In genomic region chr20:32632461-32633354, GRCh38 we compare ENCODE assay signal across 24 cellular contexts. TPM values are rescaled to one million over a fixed set of nuclear protein-coding genes. Genes with fewer than 3 reads are reported as not detected.
"Had no signal": no experiment of that assay in that cellular context is flagged by ENCODE, and none has a peak within 500 bp of the region (broad histone marks: within the 10 kb centered on the region; RNA-seq: fewer than 3 reads in every experiment).

No MANE protein-coding gene starts in this region.

- H3K4me3 ChIP-seq: adrenal gland, colonic mucosa, esophagus squamous epithelium, ovary, sigmoid colon, spleen, suprapubic skin, upper lobe of left lung had no signal

- H3K27me3 Mint-ChIP-seq: activated CD8-positive, alpha-beta T cell treated with anti-CD3 and anti-CD28 coated beads for 36 hours; activated naive CD4-positive, alpha-beta T cell treated with anti-CD3 and anti-CD28 coated beads, Interleukin-2, amount 50 U/mL, for 24 hours; memory B cell; stimulated activated naive CD8-positive, alpha-beta T cell treated with anti-CD3 and anti-CD28 coated beads, Interleukin-15, Interleukin-2, amounts not matched to agents 100 ng/mL and 50 ng/mL, for 24 hours had no signal

- H3K36me3 Mint-ChIP-seq: activated naive CD4-positive, alpha-beta T cell treated with anti-CD3 and anti-CD28 coated beads, Interleukin-2, amount 50 U/mL, for 24 hours; memory B cell; natural killer cell treated with Interleukin-12 subunit alpha and Interleukin-12 subunit beta and Interleukin-15 and Interleukin-18, amount 100 ng/mL, for 72 hours; WTC11 had no signal

- ATAC-seq: activated CD8-positive, alpha-beta T cell treated with anti-CD3 and anti-CD28 coated beads for 36 hours; left ventricle myocardium superior; natural killer cell treated with Interleukin-12 subunit alpha and Interleukin-12 subunit beta and Interleukin-15 and Interleukin-18, amount 100 ng/mL, for 72 hours had no signal

- H3K4me3 Mint-ChIP-seq: activated CD8-positive, alpha-beta T cell treated with anti-CD3 and anti-CD28 coated beads for 36 hours; activated naive CD4-positive, alpha-beta T cell treated with anti-CD3 and anti-CD28 coated beads, Interleukin-2, amount 50 U/mL, for 24 hours; memory B cell; natural killer cell treated with Interleukin-12 subunit alpha and Interleukin-12 subunit beta and Interleukin-15 and Interleukin-18, amount 100 ng/mL, for 72 hours; stimulated activated naive CD8-positive, alpha-beta T cell treated with anti-CD3 and anti-CD28 coated beads, Interleukin-15, Interleukin-2, amounts not matched to agents 100 ng/mL and 50 ng/mL, for 24 hours; WTC11 had no signal

- H3K4me1 ChIP-seq: colonic mucosa had no signal

- H3K27me3 ChIP-seq: adrenal gland, colonic mucosa, ovary had no signal

- H3K9me3 Mint-ChIP-seq: activated CD8-positive, alpha-beta T cell treated with anti-CD3 and anti-CD28 coated beads for 36 hours; activated naive CD4-positive, alpha-beta T cell treated with anti-CD3 and anti-CD28 coated beads, Interleukin-2, amount 50 U/mL, for 24 hours; memory B cell; natural killer cell treated with Interleukin-12 subunit alpha and Interleukin-12 subunit beta and Interleukin-15 and Interleukin-18, amount 100 ng/mL, for 72 hours; stimulated activated naive CD8-positive, alpha-beta T cell treated with anti-CD3 and anti-CD28 coated beads, Interleukin-15, Interleukin-2, amounts not matched to agents 100 ng/mL and 50 ng/mL, for 24 hours; WTC11 had no signal

- H3K9me3 ChIP-seq: adrenal gland, colonic mucosa, esophagus squamous epithelium, ovary, sigmoid colon, spleen, suprapubic skin, upper lobe of left lung had no signal

- H3K36me3 ChIP-seq: adrenal gland, colonic mucosa, esophagus squamous epithelium, ovary, sigmoid colon, spleen, suprapubic skin, upper lobe of left lung had no signal

- H3K27ac ChIP-seq: adrenal gland, colonic mucosa, esophagus squamous epithelium, ovary, sigmoid colon, spleen, suprapubic skin, upper lobe of left lung had no signal

- H3K27ac Mint-ChIP-seq: activated CD8-positive, alpha-beta T cell treated with anti-CD3 and anti-CD28 coated beads for 36 hours; activated naive CD4-positive, alpha-beta T cell treated with anti-CD3 and anti-CD28 coated beads, Interleukin-2, amount 50 U/mL, for 24 hours; memory B cell; stimulated activated naive CD8-positive, alpha-beta T cell treated with anti-CD3 and anti-CD28 coated beads, Interleukin-15, Interleukin-2, amounts not matched to agents 100 ng/mL and 50 ng/mL, for 24 hours; WTC11 had no signal

- DNase-seq: activated CD4-positive, alpha-beta T cell treated with anti-CD3 and anti-CD28 coated beads for 4 hours; activated CD8-positive, alpha-beta T cell treated with anti-CD3 and anti-CD28 coated beads for 36 hours; activated effector memory CD4-positive, alpha-beta T cell treated with anti-CD3 and anti-CD28 coated beads, Interleukin-2, amount 50 U/mL, for 16 hours; activated T-cell treated with anti-CD3 and anti-CD28 coated beads, Interleukin-2, amount 50 U/mL, for 48 hours; adrenal gland; caudate nucleus; colonic mucosa; esophagus squamous epithelium; hippocampal formation; kidney; left ventricle myocardium superior; ovary; sigmoid colon; spleen; T-helper 1 cell; upper lobe of left lung had no signal

RNA-seq across cellular contexts. Expression of gene C20orf203, which starts 41.0 kb away (rescaled TPM):
- total RNA-seq: colonic mucosa, esophagus squamous epithelium, fibroblast of villous mesenchyme, kidney, left ventricle myocardium superior, pulmonary artery endothelial cell had no signal
